In the genomic region with DNA sequence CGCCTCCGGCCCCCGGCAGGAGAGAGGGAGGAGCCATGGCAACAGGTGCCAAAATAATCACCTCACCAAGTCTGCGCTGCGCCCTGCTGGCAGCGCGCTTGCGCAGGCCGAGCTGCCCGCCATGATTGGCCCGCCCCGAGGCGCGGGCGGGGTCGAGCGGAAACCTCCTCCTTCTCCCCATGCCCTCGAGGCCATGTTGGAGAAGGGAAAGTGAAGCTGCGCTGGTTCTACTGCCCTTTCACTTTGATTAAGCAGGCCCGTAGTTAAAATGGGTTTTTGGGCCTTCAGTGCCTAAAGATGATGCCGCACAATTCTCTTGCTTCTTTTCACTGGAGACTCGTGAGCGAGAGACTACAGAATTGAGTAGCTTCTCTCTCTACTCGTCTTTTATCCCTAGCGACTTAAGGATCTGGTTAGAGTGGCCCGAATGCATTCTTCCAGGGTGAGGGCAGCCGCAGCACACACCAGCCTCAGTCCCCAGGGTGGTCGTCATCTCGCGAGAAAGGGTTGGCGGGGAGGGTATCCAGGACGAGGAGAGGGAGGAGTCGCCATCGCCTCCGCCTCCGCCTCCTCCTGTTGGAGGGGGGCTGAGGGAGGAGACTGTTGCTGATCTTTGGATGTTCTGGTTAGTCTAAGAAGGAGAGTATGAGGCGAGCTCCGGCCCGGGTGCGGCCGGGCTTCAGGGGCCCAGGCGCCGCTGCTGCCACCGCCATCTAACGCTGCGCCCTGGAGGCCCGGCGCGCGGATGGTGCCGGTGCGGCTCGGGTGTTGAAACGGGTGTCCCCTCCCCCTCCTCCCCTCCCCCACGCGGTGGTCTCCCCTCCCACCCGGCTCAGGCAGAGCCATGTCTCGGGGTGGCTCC, we compare ENCODE assay signal across 8 cellular contexts. TPM values are rescaled to one million over a fixed set of nuclear protein-coding genes. Genes with fewer than 3 reads are reported as not detected.
A peak's percentile ranks its signal among the peaks of the same experiment; 100 is the strongest.
DNase-seq lines count a peak whose midpoint lies in the region; ATAC-seq and TF ChIP-seq lines count a peak whose summit lies in the region.

A gene with protein sequence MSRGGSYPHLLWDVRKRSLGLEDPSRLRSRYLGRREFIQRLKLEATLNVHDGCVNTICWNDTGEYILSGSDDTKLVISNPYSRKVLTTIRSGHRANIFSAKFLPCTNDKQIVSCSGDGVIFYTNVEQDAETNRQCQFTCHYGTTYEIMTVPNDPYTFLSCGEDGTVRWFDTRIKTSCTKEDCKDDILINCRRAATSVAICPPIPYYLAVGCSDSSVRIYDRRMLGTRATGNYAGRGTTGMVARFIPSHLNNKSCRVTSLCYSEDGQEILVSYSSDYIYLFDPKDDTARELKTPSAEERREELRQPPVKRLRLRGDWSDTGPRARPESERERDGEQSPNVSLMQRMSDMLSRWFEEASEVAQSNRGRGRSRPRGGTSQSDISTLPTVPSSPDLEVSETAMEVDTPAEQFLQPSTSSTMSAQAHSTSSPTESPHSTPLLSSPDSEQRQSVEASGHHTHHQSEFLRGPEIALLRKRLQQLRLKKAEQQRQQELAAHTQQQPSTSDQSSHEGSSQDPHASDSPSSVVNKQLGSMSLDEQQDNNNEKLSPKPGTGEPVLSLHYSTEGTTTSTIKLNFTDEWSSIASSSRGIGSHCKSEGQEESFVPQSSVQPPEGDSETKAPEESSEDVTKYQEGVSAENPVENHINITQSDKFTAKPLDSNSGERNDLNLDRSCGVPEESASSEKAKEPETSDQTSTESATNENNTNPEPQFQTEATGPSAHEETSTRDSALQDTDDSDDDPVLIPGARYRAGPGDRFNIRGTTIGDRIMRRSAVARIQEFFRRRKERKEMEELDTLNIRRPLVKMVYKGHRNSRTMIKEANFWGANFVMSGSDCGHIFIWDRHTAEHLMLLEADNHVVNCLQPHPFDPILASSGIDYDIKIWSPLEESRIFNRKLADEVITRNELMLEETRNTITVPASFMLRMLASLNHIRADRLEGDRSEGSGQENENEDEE (plus strand): TSS at position 616 of the 862 bp plus-strand sequence. CDS start 229 bp downstream, at position 845.

- peak within 1 kb of the TSS; percentile 99 for H3K4me3 ChIP-seq in BJ (ENCODE audit: low read depth, low read length)
- peak within 1 kb of the TSS; percentile 92 for H3K4me3 ChIP-seq in coronary artery

- H3K9me3 Mint-ChIP-seq in activated CD4-positive, alpha-beta T cell treated with anti-CD3 and anti-CD28 coated beads, Interleukin-2, amount 10 ng/mL, durations not matched to agents 24 days and 14 days = no peaks in the 10 kb centered on the region

- intact Hi-C loops in activated CD4-positive, alpha-beta T cell treated with anti-CD3 and anti-CD28 coated beads, Interleukin-2, amount 10 ng/mL, durations not matched to agents 24 days and 14 days (cut with micrococcal nuclease) = loop anchor here (1.0 to 5.0 kb wide), 12 partner anchors 51 to 1059 kb away; partner anchors contain the start of genes CD247, POU2F1, TADA1 and TIPRL

- peak within 1 kb of the TSS; percentile 98 for H3K27ac Mint-ChIP-seq in activated CD4-positive, alpha-beta T cell treated with anti-CD3 and anti-CD28 coated beads, Interleukin-2, amount 10 ng/mL, durations not matched to agents 24 days and 14 days

- ATAC-seq in GM19324 (IDR thresholded peaks at IDR 0.05; ENCODE audit: low FRiP score, unreplicated experiment) (peak; percentile 88), HG03469 (IDR thresholded peaks at IDR 0.05; ENCODE audit: unreplicated experiment) (peak; percentile 73)

- peaks cover 33% of the 10 kb centered on the region for H3K4me1 Mint-ChIP-seq in activated CD4-positive, alpha-beta T cell treated with anti-CD3 and anti-CD28 coated beads, Interleukin-2, amount 10 ng/mL, durations not matched to agents 24 days and 14 days

- peak; percentile 96 for DNase-seq in BJ (ENCODE audit: low read depth)
- peak; percentile 100 for DNase-seq in NCI-H526 treated with DMSO at 0.1 percent for 48 hours (lab: John Stamatoyannopoulos, UW)
- peak; percentile 99 for DNase-seq in activated CD4-positive, alpha-beta T cell treated with anti-CD3 and anti-CD28 coated beads, Interleukin-2, amount 10 ng/mL, durations not matched to agents 24 days and 14 days
- DNase-seq in coronary artery (ENCODE audit: low spot score) = peak; percentile 98
- peak; percentile 91 to 92 for DNase-seq in stimulated activated CD4-positive, alpha-beta T cell treated with anti-CD3 and anti-CD28 coated beads, Interleukin-1b, Interleukin-23, amount 100 ng/mL, for 4 hours (ENCODE audit: low read depth in 2 of 2)

- no peaks in the 10 kb centered on the region for H3K36me3 ChIP-seq in BJ (ENCODE audit: control insufficient read depth, insufficient read depth, low read length)

- no peaks in the 10 kb centered on the region for H3K27me3 Mint-ChIP-seq in activated CD4-positive, alpha-beta T cell treated with anti-CD3 and anti-CD28 coated beads, Interleukin-2, amount 10 ng/mL, durations not matched to agents 24 days and 14 days

- CTCF ChIA-PET in BJ (lab: Yijun Ruan, JAX) = interaction anchor here (1.3 to 1.5 kb wide), 4 partner anchors 15 to 146 kb away, joined by 3 to 6 read pairs (median 4); no protein-coding TSS in a partner anchor

- H3K4me3 Mint-ChIP-seq in activated CD4-positive, alpha-beta T cell treated with anti-CD3 and anti-CD28 coated beads, Interleukin-2, amount 10 ng/mL, durations not matched to agents 24 days and 14 days = peak within 1 kb of the TSS; percentile 97

- POLR2A ChIA-PET in BJ (lab: Charles Lee) = interaction anchor here (0.7 kb wide), 1 partner anchor 133 kb away, joined by 5 read pairs; no protein-coding TSS in a partner anchor

- TF ChIP-seq CTCF in BJ (IDR thresholded peaks at IDR 0.05; ENCODE audit: insufficient read depth, low read depth, low read length) = no peak
- no peak for TF ChIP-seq CTCF in coronary artery (IDR thresholded peaks at IDR 0.05)

- no peaks in the 10 kb centered on the region for H3K27me3 ChIP-seq in BJ (ENCODE audit: control insufficient read depth, insufficient read depth, low read length)
- no peaks in the 10 kb centered on the region for H3K27me3 ChIP-seq in layer of hippocampus (ENCODE audit: control insufficient read depth, insufficient read depth, low read length)

- peaks cover 2% of the 10 kb centered on the region for H3K36me3 Mint-ChIP-seq in activated CD4-positive, alpha-beta T cell treated with anti-CD3 and anti-CD28 coated beads, Interleukin-2, amount 10 ng/mL, durations not matched to agents 24 days and 14 days (ENCODE audit: low read depth)

- H3K27ac ChIP-seq in coronary artery = peak within 1 kb of the TSS; percentile 94 to 98
- peak within 1 kb of the TSS; percentile 99 for H3K27ac ChIP-seq in layer of hippocampus (ENCODE audit: low read depth, low read length)

RNA-seq across cellular contexts. Expression of the gene that starts here (rescaled TPM):
- polyA plus RNA-seq in BJ (2011; rRNA removed) = 50.8 and 98.3 TPM in 2 replicates
- 42.2 and 54.3 TPM in 2 replicates for polyA minus RNA-seq in BJ (2011; rRNA and poly(A)+ RNA removed)
- total RNA-seq in activated CD4-positive, alpha-beta T cell treated with anti-CD3 and anti-CD28 coated beads, Interleukin-2, amount 10 ng/mL, durations not matched to agents 24 days and 14 days = 20.6 and 24.1 TPM in 2 replicates

Comparison
In these comparisons a context has a peak if more than half of its experiments do, and no peak if none do; other contexts are left out.
1. Peak in every context shown above with its lines: DNase-seq, ATAC-seq, H3K4me3 ChIP-seq and H3K27ac ChIP-seq.